In the genomic region with DNA sequence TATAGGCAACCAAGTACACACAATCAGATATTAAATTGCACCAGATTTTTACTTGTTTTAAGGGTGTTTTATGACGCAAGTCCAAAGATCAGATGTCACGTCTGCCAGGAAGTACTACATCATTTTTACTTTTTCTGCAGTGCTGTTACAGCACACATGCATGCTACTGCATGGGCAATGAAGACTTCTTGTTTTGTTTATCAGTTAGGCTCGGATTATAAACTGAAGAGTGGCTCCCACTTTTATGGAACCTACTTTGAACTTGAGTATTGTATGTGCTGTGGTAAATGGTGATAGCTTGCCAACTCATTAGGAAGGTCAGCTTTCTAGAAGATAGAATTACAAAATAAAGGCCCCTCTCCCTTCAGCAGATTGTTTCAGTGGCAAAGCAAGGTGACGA, we compare ENCODE assay signal across 15 cellular contexts.
DNase-seq lines count a peak whose midpoint lies in the region; ATAC-seq and TF ChIP-seq lines count a peak whose summit lies in the region.
"Had no signal": no experiment of that assay in that cellular context is flagged by ENCODE, and none has a peak within 500 bp of the region (broad histone marks: within the 10 kb centered on the region; RNA-seq: fewer than 3 reads in every experiment).

No MANE protein-coding gene starts in this region.

- H3K36me3 Mint-ChIP-seq in immature natural killer cell: no peaks in the 10 kb centered on the region
- H3K36me3 Mint-ChIP-seq: CD4-positive, CD25-positive, alpha-beta regulatory T cell; CD8-positive, alpha-beta memory T cell had no signal

- H3K27me3 ChIP-seq in hepatocyte: no peaks in the 10 kb centered on the region
- H3K27me3 ChIP-seq in transverse colon: no peaks in the 10 kb centered on the region
- H3K27me3 ChIP-seq: BE2C had no signal

- H2AFZ ChIP-seq in hepatocyte: no peak overlapping the region

- peak; percentile 93 for ATAC-seq in mucosa of descending colon
- ATAC-seq in GM19452 (IDR thresholded peaks at IDR 0.05; ENCODE audit: unreplicated experiment): no peak

- no peak overlapping the region for H3K4me3 ChIP-seq in choroid plexus epithelial cell (ENCODE audit: low read depth, low read length)
- H3K4me3 ChIP-seq in hepatocyte: no peak overlapping the region
- no peak overlapping the region for H3K4me3 ChIP-seq in mucosa of descending colon
- no peak overlapping the region for H3K4me3 ChIP-seq in transverse colon

- intact Hi-C loops in mucosa of descending colon (cut with DNase I, micrococcal nuclease) (no loop called here), transverse colon (cut with DNase I; ENCODE audit: low total_unique reads) (no loop called here)

- H3K4me3 Mint-ChIP-seq in immature natural killer cell: no peak overlapping the region
- H3K4me3 Mint-ChIP-seq: CD4-positive, CD25-positive, alpha-beta regulatory T cell; CD8-positive, alpha-beta memory T cell; H9 had no signal

- H3K9me3 Mint-ChIP-seq in immature natural killer cell: no peaks in the 10 kb centered on the region
- H3K9me3 Mint-ChIP-seq: CD4-positive, CD25-positive, alpha-beta regulatory T cell; CD8-positive, alpha-beta memory T cell; H9 had no signal

- H3K27me3 Mint-ChIP-seq in immature natural killer cell (ENCODE audit: low read depth in 3 of 3): peaks cover 0 to 4% (median 2%) of the 10 kb centered on the region in 3 donors

- H3K9me3 ChIP-seq in hepatocyte (ENCODE audit: low read depth): no peaks in the 10 kb centered on the region
- no peaks in the 10 kb centered on the region for H3K9me3 ChIP-seq in mucosa of descending colon
- H3K9me3 ChIP-seq in transverse colon: no peaks in the 10 kb centered on the region

- TF ChIP-seq CTCF in choroid plexus epithelial cell (conservative IDR thresholded peaks at IDR 0.05; ENCODE audit: low read depth, low read length) (no peak), hepatocyte (IDR thresholded peaks at IDR 0.05; ENCODE audit: poor library complexity) (no peak), mucosa of descending colon (IDR thresholded peaks at IDR 0.05) (no peak), transverse colon (IDR thresholded peaks at IDR 0.05) (no peak)

- no peak for TF ChIP-seq EP300 in transverse colon (IDR thresholded peaks at IDR 0.05; ENCODE audit: low read depth)

- H4K20me1 ChIP-seq in hepatocyte (ENCODE audit: insufficient read depth, poor library complexity, severe bottlenecking): no peaks in the 10 kb centered on the region

- H3K27ac Mint-ChIP-seq in immature natural killer cell: no peak overlapping the region
- H3K27ac Mint-ChIP-seq: CD4-positive, CD25-positive, alpha-beta regulatory T cell; CD8-positive, alpha-beta memory T cell; H9 had no signal

- in situ Hi-C loops in transverse colon (cut with MboI; ENCODE audit: low pct_ligation_motif_present in 1 of 4, low pct_unique_long_range_greater_than_20kb in 1 of 4, low sequenced_read_pairs in 3 of 4): no loop called here

- peak; percentile 12 for DNase-seq in choroid plexus epithelial cell (ENCODE audit: low read depth)
- DNase-seq in hepatocyte (ENCODE audit: low spot score): peak; percentile 12
- DNase-seq in mucosa of descending colon: peak in 1 of 3 donors; percentile 77
- peak; percentile 50 for DNase-seq in transverse colon
- no peak for DNase-seq in immature natural killer cell
- no peak for DNase-seq in ureter (ENCODE audit: low spot score)
- DNase-seq in NOMO-1 (lab: John Stamatoyannopoulos, UW; ENCODE audit: unreplicated experiment in 2 of 2): no peak
- DNase-seq: BE2C; C1 segment of cervical spinal cord; CD4-positive, CD25-positive, alpha-beta regulatory T cell; CD8-positive, alpha-beta memory T cell; COR-L47; DMS 273 treated with DMSO at 0.1 percent for 48 hours; H9 had no signal

- H3K27ac ChIP-seq in hepatocyte: no peak overlapping the region
- H3K27ac ChIP-seq in transverse colon: peak overlapping the region in 1 of 4 donors; percentile 40

- 68% methylated on average over 4 of the region's 4 CpGs for WGBS in hepatocyte (ENCODE audit: low lambda C conversion rate, missing lambda C conversion rate)
- 58 to 89% methylated on average over 1 to 4 of the region's 4 CpGs for WGBS in transverse colon (ENCODE audit: low coverage in 1 of 2), 2 donors

- H3K79me2 ChIP-seq in hepatocyte: peaks cover 54% of the 10 kb centered on the region

- no peaks in the 10 kb centered on the region for H3K9me2 ChIP-seq in hepatocyte (replicated peaks; ENCODE audit: insufficient read depth)

- no peaks in the 10 kb centered on the region for H3K36me3 ChIP-seq in hepatocyte (replicated peaks; ENCODE audit: insufficient read depth, low read depth)
- no peaks in the 10 kb centered on the region for H3K36me3 ChIP-seq in mucosa of descending colon (ENCODE audit: low read depth)
- no peaks in the 10 kb centered on the region for H3K36me3 ChIP-seq in transverse colon

- TF ChIP-seq POLR2A in transverse colon (IDR thresholded peaks at IDR 0.05): no peak

- no peaks in the 10 kb centered on the region for H3K4me1 Mint-ChIP-seq in immature natural killer cell
- H3K4me1 Mint-ChIP-seq: CD4-positive, CD25-positive, alpha-beta regulatory T cell; CD8-positive, alpha-beta memory T cell had no signal

- H3K4me1 ChIP-seq in hepatocyte (ENCODE audit: insufficient read depth) (peaks cover under 1% of the 10 kb centered on the region), mucosa of descending colon (ENCODE audit: low read depth) (no peaks in the 10 kb centered on the region), transverse colon (peaks cover 0 to 10% (median 7%) of the 10 kb centered on the region in 4 donors)

- no peak overlapping the region for H3K4me2 ChIP-seq in hepatocyte

Comparison
In these comparisons a context has a peak if more than half of its experiments do, and no peak if none do; other contexts are left out.
1. DNase-seq: peak in choroid plexus epithelial cell (single experiment), hepatocyte (single experiment) and transverse colon (single experiment); none in immature natural killer cell (0 of 3), ureter (single experiment) and NOMO-1 (0 of 2).